1 cellular context compared by ENCODE assay signal in genomic region chr4:79255793-79256192, GRCh38.
TF ChIP-seq lines count a peak whose summit lies in the region.

No MANE protein-coding gene starts in this region.

TF ChIP-seq in GM23338, 12 proteins besides CTCF, POLR2A, EP300 and RAD21 (continued from another document):
- TF ChIP-seq, protein P1, sequence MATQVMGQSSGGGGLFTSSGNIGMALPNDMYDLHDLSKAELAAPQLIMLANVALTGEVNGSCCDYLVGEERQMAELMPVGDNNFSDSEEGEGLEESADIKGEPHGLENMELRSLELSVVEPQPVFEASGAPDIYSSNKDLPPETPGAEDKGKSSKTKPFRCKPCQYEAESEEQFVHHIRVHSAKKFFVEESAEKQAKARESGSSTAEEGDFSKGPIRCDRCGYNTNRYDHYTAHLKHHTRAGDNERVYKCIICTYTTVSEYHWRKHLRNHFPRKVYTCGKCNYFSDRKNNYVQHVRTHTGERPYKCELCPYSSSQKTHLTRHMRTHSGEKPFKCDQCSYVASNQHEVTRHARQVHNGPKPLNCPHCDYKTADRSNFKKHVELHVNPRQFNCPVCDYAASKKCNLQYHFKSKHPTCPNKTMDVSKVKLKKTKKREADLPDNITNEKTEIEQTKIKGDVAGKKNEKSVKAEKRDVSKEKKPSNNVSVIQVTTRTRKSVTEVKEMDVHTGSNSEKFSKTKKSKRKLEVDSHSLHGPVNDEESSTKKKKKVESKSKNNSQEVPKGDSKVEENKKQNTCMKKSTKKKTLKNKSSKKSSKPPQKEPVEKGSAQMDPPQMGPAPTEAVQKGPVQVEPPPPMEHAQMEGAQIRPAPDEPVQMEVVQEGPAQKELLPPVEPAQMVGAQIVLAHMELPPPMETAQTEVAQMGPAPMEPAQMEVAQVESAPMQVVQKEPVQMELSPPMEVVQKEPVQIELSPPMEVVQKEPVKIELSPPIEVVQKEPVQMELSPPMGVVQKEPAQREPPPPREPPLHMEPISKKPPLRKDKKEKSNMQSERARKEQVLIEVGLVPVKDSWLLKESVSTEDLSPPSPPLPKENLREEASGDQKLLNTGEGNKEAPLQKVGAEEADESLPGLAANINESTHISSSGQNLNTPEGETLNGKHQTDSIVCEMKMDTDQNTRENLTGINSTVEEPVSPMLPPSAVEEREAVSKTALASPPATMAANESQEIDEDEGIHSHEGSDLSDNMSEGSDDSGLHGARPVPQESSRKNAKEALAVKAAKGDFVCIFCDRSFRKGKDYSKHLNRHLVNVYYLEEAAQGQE (IDR thresholded peaks at IDR 0.05; ENCODE audit: unreplicated experiment), result no peak
- no peak for TF ChIP-seq EZH2 (IDR thresholded peaks at IDR 0.05; ENCODE audit: low read depth, unreplicated experiment)
- TF ChIP-seq POLR2AphosphoS5 (IDR thresholded peaks at IDR 0.05; ENCODE audit: low read depth), result no peak
- TF ChIP-seq JUNB (IDR thresholded peaks at IDR 0.05; ENCODE audit: unreplicated experiment), result no peak
- TF ChIP-seq ZNF331 (CRISPR knock-in tag; IDR thresholded peaks at IDR 0.05; ENCODE audit: low read depth), result no peak
- TF ChIP-seq EZH2phosphoT487 (IDR thresholded peaks at IDR 0.05; ENCODE audit: unreplicated experiment), result no peak
